In genomic region chr10:126749030-126749655, GRCh38 we compare ENCODE assay signal across 8 cellular contexts.
DNase-seq lines count a peak whose midpoint lies in the region; ATAC-seq and TF ChIP-seq lines count a peak whose summit lies in the region.

No MANE protein-coding gene starts in this region.

- TF ChIP-seq CTCF in RWPE2 (IDR thresholded peaks at IDR 0.05; ENCODE audit: poor library complexity, severe bottlenecking) (peak; percentile 88), heart left ventricle (IDR thresholded peaks at IDR 0.05) (peak; percentile 59 to 78 (median 72)), progenitor cell of endocrine pancreas (IDR thresholded peaks at IDR 0.05; ENCODE audit: unreplicated experiment) (peak; percentile 86)

- no peaks in the 10 kb centered on the region for H3K4me1 ChIP-seq in RWPE2 (ENCODE audit: insufficient read depth, poor library complexity, severe bottlenecking)
- no peaks in the 10 kb centered on the region for H3K4me1 ChIP-seq in heart left ventricle

- H3K4me1 Mint-ChIP-seq in activated naive CD8-positive, alpha-beta T cell treated with anti-CD3 and anti-CD28 coated beads, Interleukin-2, amount 10 ng/mL, durations not matched to agents 7 days and 5 days: no peaks in the 10 kb centered on the region
- H3K4me1 Mint-ChIP-seq in progenitor cell of endocrine pancreas (ENCODE audit: low read depth): peaks cover 3% of the 10 kb centered on the region

- 10 to 17% (median 13%) methylated on average over 5 of the region's 5 CpGs for WGBS in heart left ventricle, 4 donors

- H3K36me3 Mint-ChIP-seq in activated naive CD8-positive, alpha-beta T cell treated with anti-CD3 and anti-CD28 coated beads, Interleukin-2, amount 10 ng/mL, durations not matched to agents 7 days and 5 days: no peaks in the 10 kb centered on the region
- H3K36me3 Mint-ChIP-seq in progenitor cell of endocrine pancreas (ENCODE audit: insufficient read depth): no peaks in the 10 kb centered on the region

- no peaks in the 10 kb centered on the region for H3K9me3 Mint-ChIP-seq in activated naive CD8-positive, alpha-beta T cell treated with anti-CD3 and anti-CD28 coated beads, Interleukin-2, amount 10 ng/mL, durations not matched to agents 7 days and 5 days
- no peaks in the 10 kb centered on the region for H3K9me3 Mint-ChIP-seq in progenitor cell of endocrine pancreas (ENCODE audit: low read depth)

- peak; percentile 98 for ATAC-seq in RWPE2 (ENCODE audit: low read depth)
- peak; percentile 63 for ATAC-seq in activated naive CD8-positive, alpha-beta T cell treated with anti-CD3 and anti-CD28 coated beads, Interleukin-2, amount 10 ng/mL, durations not matched to agents 7 days and 5 days (ENCODE audit: low read depth)
- ATAC-seq in heart left ventricle: peak; percentile 67 to 91 (median 80)

- no peaks in the 10 kb centered on the region for H3K36me3 ChIP-seq in RWPE2 (ENCODE audit: low read depth)
- no peaks in the 10 kb centered on the region for H3K36me3 ChIP-seq in heart left ventricle

- POLR2A ChIA-PET in activated naive CD8-positive, alpha-beta T cell treated with anti-CD3 and anti-CD28 coated beads, Interleukin-2, amount 10 ng/mL, durations not matched to agents 7 days and 5 days (lab: Charles Lee): no interaction called here

- no peak overlapping the region for H3K4me3 Mint-ChIP-seq in activated naive CD8-positive, alpha-beta T cell treated with anti-CD3 and anti-CD28 coated beads, Interleukin-2, amount 10 ng/mL, durations not matched to agents 7 days and 5 days
- H3K4me3 Mint-ChIP-seq in progenitor cell of endocrine pancreas (ENCODE audit: low read depth): no peak overlapping the region

- H3K9me3 ChIP-seq in RWPE2 (ENCODE audit: severe bottlenecking) (no peaks in the 10 kb centered on the region), heart left ventricle (no peaks in the 10 kb centered on the region)

- intact Hi-C loops in heart left ventricle (cut with DNase I): loop anchor here (2.0 to 10.0 kb wide), 5 partner anchors 764 to 817 kb away; no protein-coding TSS in a partner anchor

- no peak overlapping the region for H3K27ac Mint-ChIP-seq in activated naive CD8-positive, alpha-beta T cell treated with anti-CD3 and anti-CD28 coated beads, Interleukin-2, amount 10 ng/mL, durations not matched to agents 7 days and 5 days
- no peak overlapping the region for H3K27ac Mint-ChIP-seq in progenitor cell of endocrine pancreas

- DNase-seq in activated CD8-positive, alpha-beta memory T cell treated with anti-CD3 and anti-CD28 coated beads for 24 hours: peak; percentile 68
- DNase-seq in activated CD8-positive, alpha-beta memory T cell treated with anti-CD3 and anti-CD28 coated beads, Interleukin-2, amount 50 U/mL, for 4 hours: no peak
- peak; percentile 77 for DNase-seq in HK-2 (ENCODE audit: unreplicated experiment)
- DNase-seq in RWPE2 (ENCODE audit: low spot score): no peak
- DNase-seq in activated naive CD8-positive, alpha-beta T cell treated with anti-CD3 and anti-CD28 coated beads, Interleukin-2, amount 10 ng/mL, durations not matched to agents 7 days and 5 days: peak; percentile 52
- DNase-seq in heart left ventricle: peak; percentile 42 to 72 (median 62)
- DNase-seq in progenitor cell of endocrine pancreas (ENCODE audit: low spot score, unreplicated experiment): peak; percentile 68
- DNase-seq in MV-4-11 (lab: John Stamatoyannopoulos, UW): no peak

- H3K27me3 Mint-ChIP-seq in activated naive CD8-positive, alpha-beta T cell treated with anti-CD3 and anti-CD28 coated beads, Interleukin-2, amount 10 ng/mL, durations not matched to agents 7 days and 5 days: no peaks in the 10 kb centered on the region
- peaks cover 11% of the 10 kb centered on the region for H3K27me3 Mint-ChIP-seq in progenitor cell of endocrine pancreas

- H3K27me3 ChIP-seq in RWPE2 (ENCODE audit: insufficient read depth, poor library complexity, severe bottlenecking) (peaks cover 8% of the 10 kb centered on the region), heart left ventricle (peaks cover 0 to 2% (median 0%) of the 10 kb centered on the region in 9 donors)

- no peak overlapping the region for H3K27ac ChIP-seq in RWPE2 (ENCODE audit: poor library complexity, severe bottlenecking)
- H3K27ac ChIP-seq in heart left ventricle: no peak overlapping the region

- TF ChIP-seq POLR2A in heart left ventricle (IDR thresholded peaks at IDR 0.05): no peak

- H3K4me3 ChIP-seq in RWPE2 (ENCODE audit: severe bottlenecking): no peak overlapping the region
- no peak overlapping the region for H3K4me3 ChIP-seq in heart left ventricle

Comparison
In these comparisons a context has a peak if more than half of its experiments do, and no peak if none do; other contexts are left out.
1. DNase-seq: peak in activated CD8-positive, alpha-beta memory T cell treated with anti-CD3 and anti-CD28 coated beads for 24 hours (single experiment), HK-2 (single experiment), activated naive CD8-positive, alpha-beta T cell treated with anti-CD3 and anti-CD28 coated beads, Interleukin-2, amount 10 ng/mL, durations not matched to agents 7 days and 5 days (single experiment), heart left ventricle (5 of 5) and progenitor cell of endocrine pancreas (single experiment); none in activated CD8-positive, alpha-beta memory T cell treated with anti-CD3 and anti-CD28 coated beads, Interleukin-2, amount 50 U/mL, for 4 hours (single experiment), RWPE2 (single experiment) and MV-4-11 (single experiment).
2. Peak in every context shown above with its lines, with median percentiles within 50 percentile points of each other: ATAC-seq and CTCF ChIP-seq.